11 cellular contexts compared by ENCODE assay signal in the genomic region with DNA sequence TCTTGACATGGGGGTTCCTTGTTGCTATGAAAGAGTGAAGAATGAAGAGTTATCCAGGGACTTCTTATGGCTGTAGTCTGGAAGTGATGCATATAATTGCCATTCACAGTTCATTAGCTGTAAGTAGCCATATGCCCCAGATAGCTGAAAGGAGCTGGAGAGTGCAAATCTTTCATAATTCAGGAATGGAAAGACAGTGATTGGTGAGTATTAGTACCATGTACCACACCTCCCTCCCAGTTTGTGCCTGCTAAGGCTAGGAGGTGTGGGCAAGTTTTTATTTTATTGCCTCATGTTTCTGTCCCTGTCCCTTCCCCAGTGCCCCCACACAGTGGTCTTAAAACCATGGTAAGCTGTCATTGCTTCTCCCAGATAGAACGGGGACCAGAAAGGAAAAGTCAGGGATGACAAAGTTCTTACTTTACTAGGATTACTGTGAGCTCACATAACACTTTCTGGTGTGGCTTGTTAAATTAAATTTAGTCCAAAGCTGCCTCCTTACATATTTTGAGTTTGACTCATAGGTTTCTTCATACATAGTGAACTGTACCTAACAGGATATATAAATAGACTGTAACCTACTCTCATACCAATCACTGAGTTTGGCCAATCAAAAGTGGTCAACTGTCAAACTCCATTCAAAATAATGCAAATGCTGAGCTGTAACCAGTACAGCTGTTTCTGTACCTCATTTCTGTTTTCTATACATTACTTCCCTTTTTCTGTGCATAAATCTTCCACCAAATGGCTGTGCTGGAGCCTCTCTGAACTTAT.
DNase-seq lines count a peak whose midpoint lies in the region; ATAC-seq and TF ChIP-seq lines count a peak whose summit lies in the region.
"Had no signal": no experiment of that assay in that cellular context is flagged by ENCODE, and none has a peak within 500 bp of the region (broad histone marks: within the 10 kb centered on the region; RNA-seq: fewer than 3 reads in every experiment).

No MANE protein-coding gene starts in this region.

- TF ChIP-seq CTCF in choroid plexus epithelial cell (conservative IDR thresholded peaks at IDR 0.05; ENCODE audit: low read depth, low read length) (no peak), right atrium auricular region (IDR thresholded peaks at IDR 0.05) (no peak)

- no peaks in the 10 kb centered on the region for H3K9me3 ChIP-seq in right atrium auricular region

- H3K27ac ChIP-seq in right atrium auricular region, result no peak overlapping the region

- CTCF ChIA-PET in activated CD4-positive, alpha-beta T cell treated with anti-CD3 and anti-CD28 coated beads for 36 hours (lab: Charles Lee), result no interaction called here

- H3K36me3 Mint-ChIP-seq in activated CD4-positive, alpha-beta T cell treated with anti-CD3 and anti-CD28 coated beads for 36 hours (ENCODE audit: low read depth), result no peaks in the 10 kb centered on the region
- H3K36me3 Mint-ChIP-seq: memory B cell had no signal

- ATAC-seq in GM21737 (IDR thresholded peaks at IDR 0.05; ENCODE audit: unreplicated experiment), result peak; percentile 63
- ATAC-seq in stimulated activated naive CD8-positive, alpha-beta T cell treated with anti-CD3 and anti-CD28 coated beads, Interleukin-15, Interleukin-2, amounts not matched to agents 100 U/mL and 50 U/mL, for 24 hours, result no peak
- no peak for ATAC-seq in activated CD4-positive, alpha-beta T cell treated with anti-CD3 and anti-CD28 coated beads for 36 hours
- ATAC-seq: HepG2 had no signal

- peak; percentile 71 for DNase-seq in ELR (ENCODE audit: low read depth)
- DNase-seq in HS-5 (ENCODE audit: low read depth), result peak; percentile 73
- DNase-seq in choroid plexus epithelial cell (ENCODE audit: low read depth), result peak; percentile 76
- DNase-seq in stimulated activated naive CD8-positive, alpha-beta T cell treated with anti-CD3 and anti-CD28 coated beads, Interleukin-15, Interleukin-2, amounts not matched to agents 100 U/mL and 50 U/mL, for 24 hours, result no peak
- DNase-seq in activated CD4-positive, alpha-beta T cell treated with anti-CD3 and anti-CD28 coated beads for 36 hours, result no peak
- DNase-seq in right atrium auricular region (ENCODE audit: low spot score), result no peak
- DNase-seq in SHP77 (lab: John Stamatoyannopoulos, UW), result no peak

- H3K4me3 Mint-ChIP-seq in activated CD4-positive, alpha-beta T cell treated with anti-CD3 and anti-CD28 coated beads for 36 hours, result no peak overlapping the region
- H3K4me3 Mint-ChIP-seq: dendritic cell treated with granulocyte-macrophage colony-stimulating factor and Interleukin-4, amounts not matched to agents 40 ng/mL and 50 ng/mL, for 4 days; memory B cell had no signal

- no peaks in the 10 kb centered on the region for H3K27me3 Mint-ChIP-seq in activated CD4-positive, alpha-beta T cell treated with anti-CD3 and anti-CD28 coated beads for 36 hours
- H3K27me3 Mint-ChIP-seq: dendritic cell treated with granulocyte-macrophage colony-stimulating factor and Interleukin-4, amounts not matched to agents 40 ng/mL and 50 ng/mL, for 4 days had no signal

- no peaks in the 10 kb centered on the region for H3K27me3 ChIP-seq in right atrium auricular region

- no peak overlapping the region for H3K4me3 ChIP-seq in choroid plexus epithelial cell (ENCODE audit: low read depth, low read length)
- H3K4me3 ChIP-seq in right atrium auricular region, result no peak overlapping the region

- no peaks in the 10 kb centered on the region for H3K4me1 Mint-ChIP-seq in activated CD4-positive, alpha-beta T cell treated with anti-CD3 and anti-CD28 coated beads for 36 hours
- H3K4me1 Mint-ChIP-seq: memory B cell had no signal

- H3K36me3 ChIP-seq in right atrium auricular region, result no peaks in the 10 kb centered on the region

- H3K9me3 Mint-ChIP-seq in activated CD4-positive, alpha-beta T cell treated with anti-CD3 and anti-CD28 coated beads for 36 hours (ENCODE audit: low read depth), result no peaks in the 10 kb centered on the region
- H3K9me3 Mint-ChIP-seq: dendritic cell treated with granulocyte-macrophage colony-stimulating factor and Interleukin-4, amounts not matched to agents 40 ng/mL and 50 ng/mL, for 4 days; memory B cell had no signal

- intact Hi-C loops in activated CD4-positive, alpha-beta T cell treated with anti-CD3 and anti-CD28 coated beads for 36 hours (cut with DNase I, micrococcal nuclease), result no loop called here

- H3K27ac Mint-ChIP-seq in activated CD4-positive, alpha-beta T cell treated with anti-CD3 and anti-CD28 coated beads for 36 hours, result no peak overlapping the region
- H3K27ac Mint-ChIP-seq: dendritic cell treated with granulocyte-macrophage colony-stimulating factor and Interleukin-4, amounts not matched to agents 40 ng/mL and 50 ng/mL, for 4 days; memory B cell had no signal

- no peaks in the 10 kb centered on the region for H3K4me1 ChIP-seq in right atrium auricular region

- POLR2A ChIA-PET in activated CD4-positive, alpha-beta T cell treated with anti-CD3 and anti-CD28 coated beads for 36 hours (lab: Charles Lee), result no interaction called here

Comparison
In these comparisons a context has a peak if more than half of its experiments do, and no peak if none do; other contexts are left out.
1. DNase-seq: peak in ELR (single experiment), HS-5 (single experiment) and choroid plexus epithelial cell (single experiment); none in stimulated activated naive CD8-positive, alpha-beta T cell treated with anti-CD3 and anti-CD28 coated beads, Interleukin-15, Interleukin-2, amounts not matched to agents 100 U/mL and 50 U/mL, for 24 hours (single experiment), activated CD4-positive, alpha-beta T cell treated with anti-CD3 and anti-CD28 coated beads for 36 hours (single experiment), right atrium auricular region (single experiment) and SHP77 (0 of 2).